ENCODE assay signal across 14 cellular contexts in genomic region chr13:45143346-45143751, GRCh38. TPM values are rescaled to one million over a fixed set of nuclear protein-coding genes. Genes with fewer than 3 reads are reported as not detected.
DNase-seq lines count a peak whose midpoint lies in the region; ATAC-seq, FAIRE-seq and TF ChIP-seq lines count a peak whose summit lies in the region.
"Had no signal": no experiment of that assay in that cellular context is flagged by ENCODE, and none has a peak within 500 bp of the region (broad histone marks: within the 10 kb centered on the region; RNA-seq: fewer than 3 reads in every experiment).

No MANE protein-coding gene starts in this region.

- no peak for ATAC-seq in activated naive CD8-positive, alpha-beta T cell treated with anti-CD3 and anti-CD28 coated beads, Interleukin-2, amount 50 U/mL, for 24 hours
- no peak for ATAC-seq in GM21825 (IDR thresholded peaks at IDR 0.05; ENCODE audit: unreplicated experiment)
- no peak for ATAC-seq in activated naive CD4-positive, alpha-beta T cell treated with anti-CD3 and anti-CD28 coated beads, Interleukin-2, amount 50 U/mL, for 72 hours
- ATAC-seq: activated CD4-positive, CD25-positive, alpha-beta regulatory T cell treated with anti-CD3 and anti-CD28 coated beads, Interleukin-2, amount 50 U/mL, for 24 hours had no signal

- no peak for TF ChIP-seq CTCF in keratinocyte (optimal IDR thresholded peaks at IDR 0.05 in 1 of 3, IDR thresholded peaks at IDR 0.05 in 1 of 3, conservative IDR thresholded peaks at IDR 0.05 in 1 of 3; ENCODE audit: extremely low read depth in 1 of 3, insufficient read depth in 2 of 3, low read length in 3 of 3)

- dilution Hi-C loops in keratinocyte (cut with MboI; ENCODE audit: extremely low pct_ligation_motif_present, low sequenced_read_pairs) = no loop called here

- no peaks in the 10 kb centered on the region for H3K9me3 Mint-ChIP-seq in activated naive CD8-positive, alpha-beta T cell treated with anti-CD3 and anti-CD28 coated beads for 36 hours
- no peaks in the 10 kb centered on the region for H3K9me3 Mint-ChIP-seq in activated naive CD8-positive, alpha-beta T cell treated with anti-CD3 and anti-CD28 coated beads, Interleukin-2, amount 50 U/mL, for 24 hours
- no peaks in the 10 kb centered on the region for H3K9me3 Mint-ChIP-seq in activated naive CD4-positive, alpha-beta T cell treated with anti-CD3 and anti-CD28 coated beads, Interleukin-2, amount 50 U/mL, for 72 hours
- H3K9me3 Mint-ChIP-seq: activated T-cell treated with anti-CD3 and anti-CD28 coated beads, Interleukin-2, amount 50 U/mL, for 24 hours had no signal

- no peaks in the 10 kb centered on the region for H4K20me1 ChIP-seq in keratinocyte (ENCODE audit: control insufficient read depth, extremely low read depth, insufficient read depth, low read length)

- H3K27ac ChIP-seq in caudate nucleus (ENCODE audit: low read depth, low read length) (peak overlapping the region; percentile 81), keratinocyte (ENCODE audit: control insufficient read depth, insufficient read depth, low read length) (peak overlapping the region; percentile 84), urinary bladder (ENCODE audit: low read depth) (peak overlapping the region; percentile 29)
- H3K27ac ChIP-seq: thoracic aorta had no signal

- WGBS in urinary bladder = 48% methylated on average over 7 of the region's 7 CpGs

- no peaks in the 10 kb centered on the region for H3K9me1 ChIP-seq in keratinocyte (ENCODE audit: control insufficient read depth, extremely low read depth, insufficient read depth, low read length)

- H3K27ac Mint-ChIP-seq in activated naive CD8-positive, alpha-beta T cell treated with anti-CD3 and anti-CD28 coated beads for 36 hours = peak overlapping the region; percentile 61
- H3K27ac Mint-ChIP-seq in activated naive CD8-positive, alpha-beta T cell treated with anti-CD3 and anti-CD28 coated beads, Interleukin-2, amount 50 U/mL, for 24 hours = no peak overlapping the region
- no peak overlapping the region for H3K27ac Mint-ChIP-seq in activated naive CD4-positive, alpha-beta T cell treated with anti-CD3 and anti-CD28 coated beads, Interleukin-2, amount 50 U/mL, for 72 hours
- H3K27ac Mint-ChIP-seq: activated T-cell treated with anti-CD3 and anti-CD28 coated beads, Interleukin-2, amount 50 U/mL, for 24 hours had no signal

- peak overlapping the region; percentile 61 for H3K9ac ChIP-seq in keratinocyte (ENCODE audit: control insufficient read depth, extremely low read depth, insufficient read depth, low read length)
- H3K9ac ChIP-seq: SK-N-SH had no signal

- no peak for DNase-seq in activated naive CD8-positive, alpha-beta T cell treated with anti-CD3 and anti-CD28 coated beads for 36 hours
- DNase-seq in activated naive CD8-positive, alpha-beta T cell treated with anti-CD3 and anti-CD28 coated beads, Interleukin-2, amount 50 U/mL, for 24 hours = no peak
- peak in 46 of 61 donors; percentile 1 to 75 (median 18) for DNase-seq in caudate nucleus (lab: John Stamatoyannopoulos, UW)
- no peak for DNase-seq in keratinocyte (ENCODE audit: low read depth, low spot score)
- DNase-seq in NCI-H187 treated with DMSO at 0.1 percent for 48 hours (lab: John Stamatoyannopoulos, UW) = no peak
- DNase-seq in activated naive CD4-positive, alpha-beta T cell treated with anti-CD3 and anti-CD28 coated beads, Interleukin-2, amount 50 U/mL, for 72 hours (ENCODE audit: low spot score in 2 of 2) = no peak
- DNase-seq: activated T-cell treated with anti-CD3 and anti-CD28 coated beads, Interleukin-2, amount 50 U/mL, for 24 hours; NCI-H1105 treated with DMSO at 0.1 percent for 48 hours; SK-N-SH had no signal

- H3K36me3 ChIP-seq in keratinocyte (ENCODE audit: control insufficient read depth in 2 of 2, extremely low read depth in 1 of 2, insufficient read depth in 2 of 2, low read length in 2 of 2) (peaks cover 4 to 12% of the 10 kb centered on the region in 2 experiments), urinary bladder (ENCODE audit: insufficient read depth) (no peaks in the 10 kb centered on the region)

- H3K79me2 ChIP-seq in keratinocyte (ENCODE audit: control insufficient read depth, insufficient read depth, low read length) = peaks cover 81% of the 10 kb centered on the region

- no peaks in the 10 kb centered on the region for H3K27me3 ChIP-seq in keratinocyte (ENCODE audit: control insufficient read depth, extremely low read depth, insufficient read depth, low read length)

- FAIRE-seq in keratinocyte (lab: Jason Lieb, UNC) = peak; percentile 95
- FAIRE-seq: A204.1 had no signal

- H3K27me3 Mint-ChIP-seq in activated naive CD8-positive, alpha-beta T cell treated with anti-CD3 and anti-CD28 coated beads for 36 hours = no peaks in the 10 kb centered on the region
- no peaks in the 10 kb centered on the region for H3K27me3 Mint-ChIP-seq in activated naive CD8-positive, alpha-beta T cell treated with anti-CD3 and anti-CD28 coated beads, Interleukin-2, amount 50 U/mL, for 24 hours
- H3K27me3 Mint-ChIP-seq: activated T-cell treated with anti-CD3 and anti-CD28 coated beads, Interleukin-2, amount 50 U/mL, for 24 hours had no signal

- peak overlapping the region; percentile 64 for H3K4me2 ChIP-seq in keratinocyte (ENCODE audit: control insufficient read depth, extremely low read depth, insufficient read depth, low read depth, low read length)
- H3K4me2 ChIP-seq: SK-N-SH had no signal

- H3K4me3 ChIP-seq in keratinocyte (ENCODE audit: control insufficient read depth in 2 of 3, extremely low read depth in 1 of 3, insufficient read depth in 2 of 3, low read depth in 1 of 3, low read length in 3 of 3) (peak overlapping the region in 1 of 3 experiments; percentile 34), urinary bladder (ENCODE audit: low read depth, low read length) (no peak overlapping the region)
- H3K4me3 ChIP-seq: thoracic aorta had no signal

- H3K36me3 Mint-ChIP-seq in activated naive CD8-positive, alpha-beta T cell treated with anti-CD3 and anti-CD28 coated beads for 36 hours = peaks cover 19% of the 10 kb centered on the region
- peaks cover 27% of the 10 kb centered on the region for H3K36me3 Mint-ChIP-seq in activated naive CD8-positive, alpha-beta T cell treated with anti-CD3 and anti-CD28 coated beads, Interleukin-2, amount 50 U/mL, for 24 hours (ENCODE audit: low read depth)
- H3K36me3 Mint-ChIP-seq in activated naive CD4-positive, alpha-beta T cell treated with anti-CD3 and anti-CD28 coated beads, Interleukin-2, amount 50 U/mL, for 72 hours = peaks cover 7 to 14% of the 10 kb centered on the region in 2 donors

- H3K4me3 Mint-ChIP-seq in activated naive CD8-positive, alpha-beta T cell treated with anti-CD3 and anti-CD28 coated beads for 36 hours = no peak overlapping the region
- no peak overlapping the region for H3K4me3 Mint-ChIP-seq in activated naive CD8-positive, alpha-beta T cell treated with anti-CD3 and anti-CD28 coated beads, Interleukin-2, amount 50 U/mL, for 24 hours
- H3K4me3 Mint-ChIP-seq: activated T-cell treated with anti-CD3 and anti-CD28 coated beads, Interleukin-2, amount 50 U/mL, for 24 hours had no signal

- peaks cover 19% of the 10 kb centered on the region for H3K4me1 ChIP-seq in keratinocyte (ENCODE audit: control insufficient read depth, extremely low read depth, insufficient read depth, low read length)
- H3K4me1 ChIP-seq in urinary bladder (ENCODE audit: insufficient read depth) = no peaks in the 10 kb centered on the region

- no peaks in the 10 kb centered on the region for H3K9me3 ChIP-seq in keratinocyte (ENCODE audit: control insufficient read depth, low read depth, low read length)
- H3K9me3 ChIP-seq: SK-N-SH, thoracic aorta had no signal

- peaks cover 17% of the 10 kb centered on the region for H3K4me1 Mint-ChIP-seq in activated naive CD8-positive, alpha-beta T cell treated with anti-CD3 and anti-CD28 coated beads for 36 hours
- peaks cover 11% of the 10 kb centered on the region for H3K4me1 Mint-ChIP-seq in activated naive CD8-positive, alpha-beta T cell treated with anti-CD3 and anti-CD28 coated beads, Interleukin-2, amount 50 U/mL, for 24 hours

- H2AFZ ChIP-seq in keratinocyte (ENCODE audit: control insufficient read depth, low read length) = no peak overlapping the region

RNA-seq across cellular contexts. Expression of gene GTF2F2, which starts 23.0 kb away (rescaled TPM):
- total RNA-seq in activated naive CD8-positive, alpha-beta T cell treated with anti-CD3 and anti-CD28 coated beads for 36 hours = 10 to 100 TPM; 31.2 to 32.4 TPM
- polyA plus RNA-seq in keratinocyte (31.4 to 55.5 TPM (median 37.6 TPM) in 3 replicates), urinary bladder (21.3 TPM)
- polyA plus RNA-seq in keratinocyte (2011; ENCODE audit: low read depth) = 19.2 TPM
- 40.2 and 59.8 TPM in 2 replicates for polyA plus RNA-seq in keratinocyte (2011; cell fraction: cytosol; rRNA removed)
- polyA plus RNA-seq in keratinocyte (2011; cell fraction: nucleus; rRNA removed) = 34.9 and 53.7 TPM in 2 replicates
- 42.6 and 44.6 TPM in 2 replicates for polyA plus RNA-seq in keratinocyte (2012; ENCODE audit: low replicate concordance)
- polyA minus RNA-seq in keratinocyte = 2.4 to 17.2 TPM (median 7.2 TPM) in 3 replicates
- 26.3 TPM for polyA minus RNA-seq in keratinocyte (2011; cell fraction: cytosol; rRNA and poly(A)+ RNA removed)
- polyA minus RNA-seq in keratinocyte (2011; cell fraction: nucleus; rRNA and poly(A)+ RNA removed) = 17.0 and 30.7 TPM in 2 replicates
- total RNA-seq in urinary bladder = 30.7 TPM
- 10 to 100 TPM; 20.4 to 23.3 TPM for total RNA-seq in activated naive CD4-positive, alpha-beta T cell treated with anti-CD3 and anti-CD28 coated beads, Interleukin-2, amount 50 U/mL, for 72 hours

RNA-seq across cellular contexts. Expression of gene KCTD4, which starts 57.5 kb away (rescaled TPM):
- not detected for total RNA-seq in activated naive CD8-positive, alpha-beta T cell treated with anti-CD3 and anti-CD28 coated beads for 36 hours
- polyA plus RNA-seq in keratinocyte (0.28 to 0.44 TPM (median 0.39 TPM) in 3 replicates), urinary bladder (0.04 TPM)
- 1.5 TPM for polyA plus RNA-seq in keratinocyte (2011; ENCODE audit: low read depth)
- polyA plus RNA-seq in keratinocyte (2011; cell fraction: cytosol; rRNA removed) = 0.47 and 1.2 TPM in 2 replicates
- 1.2 and 1.3 TPM in 2 replicates for polyA plus RNA-seq in keratinocyte (2011; cell fraction: nucleus; rRNA removed)
- polyA plus RNA-seq in keratinocyte (2012; ENCODE audit: low replicate concordance) = 0.55 and 1.2 TPM in 2 replicates
- 0.10 to 0.32 TPM in 2 of 3 replicates, not detected in the other for polyA minus RNA-seq in keratinocyte
- polyA minus RNA-seq in keratinocyte (2011; cell fraction: cytosol; rRNA and poly(A)+ RNA removed) = not detected
- polyA minus RNA-seq in keratinocyte (2011; cell fraction: nucleus; rRNA and poly(A)+ RNA removed) = 0.39 TPM in 1 of 2 replicates, not detected in the other
- total RNA-seq in urinary bladder = 0.26 TPM
- not detected for total RNA-seq in activated naive CD4-positive, alpha-beta T cell treated with anti-CD3 and anti-CD28 coated beads, Interleukin-2, amount 50 U/mL, for 72 hours
- total RNA-seq: thoracic aorta had no signal

Comparison
In these comparisons a context has a peak if more than half of its experiments do, and no peak if none do; other contexts are left out.
1. DNase-seq: peak in caudate nucleus (46 of 61); none in activated naive CD8-positive, alpha-beta T cell treated with anti-CD3 and anti-CD28 coated beads for 36 hours (single experiment), activated naive CD8-positive, alpha-beta T cell treated with anti-CD3 and anti-CD28 coated beads, Interleukin-2, amount 50 U/mL, for 24 hours (single experiment), keratinocyte (single experiment), NCI-H187 treated with DMSO at 0.1 percent for 48 hours (single experiment) and activated naive CD4-positive, alpha-beta T cell treated with anti-CD3 and anti-CD28 coated beads, Interleukin-2, amount 50 U/mL, for 72 hours (0 of 2).
2. H3K27ac ChIP-seq: peak in every context shown above with its lines; median percentile 84 in keratinocyte; 81 in caudate nucleus; 29 in urinary bladder.